ENCODE assay signal across 1 cellular context in the genomic region with DNA sequence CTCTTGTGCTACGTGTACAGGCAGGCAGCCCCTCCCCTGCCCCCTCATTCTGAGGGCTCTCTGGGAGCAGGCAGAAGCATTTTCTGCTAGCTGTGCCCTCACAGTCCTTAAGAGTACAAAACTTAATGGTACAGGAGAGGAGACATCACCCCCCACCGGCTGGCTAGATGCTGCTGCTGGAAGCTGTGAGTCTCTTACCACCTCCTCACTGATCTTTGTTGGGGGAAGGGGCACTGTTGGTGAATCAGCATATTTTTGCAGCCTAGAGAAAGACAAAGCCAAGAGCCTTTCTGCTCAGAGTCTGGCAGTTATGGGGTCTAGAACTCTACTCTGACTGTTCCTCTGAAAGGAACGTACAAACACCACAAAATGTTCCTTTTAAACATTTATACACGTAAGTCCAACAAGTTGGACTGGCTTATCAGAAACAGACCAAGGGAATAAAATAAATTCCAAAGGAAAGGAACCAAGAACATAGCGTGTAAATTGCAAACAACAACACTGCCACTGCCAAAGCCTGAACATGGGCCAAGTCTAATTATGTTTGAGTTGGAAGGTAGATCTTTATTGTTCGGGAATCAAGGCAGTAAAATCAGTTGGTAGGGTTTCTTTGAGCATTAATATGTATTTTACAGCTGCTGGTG.
TF ChIP-seq lines count a peak whose summit lies in the region.

No MANE protein-coding gene starts in this region.

TF ChIP-seq in GM23338, 12 proteins besides CTCF, POLR2A, EP300 and RAD21 (continued from another document):
- TF ChIP-seq, protein P1, sequence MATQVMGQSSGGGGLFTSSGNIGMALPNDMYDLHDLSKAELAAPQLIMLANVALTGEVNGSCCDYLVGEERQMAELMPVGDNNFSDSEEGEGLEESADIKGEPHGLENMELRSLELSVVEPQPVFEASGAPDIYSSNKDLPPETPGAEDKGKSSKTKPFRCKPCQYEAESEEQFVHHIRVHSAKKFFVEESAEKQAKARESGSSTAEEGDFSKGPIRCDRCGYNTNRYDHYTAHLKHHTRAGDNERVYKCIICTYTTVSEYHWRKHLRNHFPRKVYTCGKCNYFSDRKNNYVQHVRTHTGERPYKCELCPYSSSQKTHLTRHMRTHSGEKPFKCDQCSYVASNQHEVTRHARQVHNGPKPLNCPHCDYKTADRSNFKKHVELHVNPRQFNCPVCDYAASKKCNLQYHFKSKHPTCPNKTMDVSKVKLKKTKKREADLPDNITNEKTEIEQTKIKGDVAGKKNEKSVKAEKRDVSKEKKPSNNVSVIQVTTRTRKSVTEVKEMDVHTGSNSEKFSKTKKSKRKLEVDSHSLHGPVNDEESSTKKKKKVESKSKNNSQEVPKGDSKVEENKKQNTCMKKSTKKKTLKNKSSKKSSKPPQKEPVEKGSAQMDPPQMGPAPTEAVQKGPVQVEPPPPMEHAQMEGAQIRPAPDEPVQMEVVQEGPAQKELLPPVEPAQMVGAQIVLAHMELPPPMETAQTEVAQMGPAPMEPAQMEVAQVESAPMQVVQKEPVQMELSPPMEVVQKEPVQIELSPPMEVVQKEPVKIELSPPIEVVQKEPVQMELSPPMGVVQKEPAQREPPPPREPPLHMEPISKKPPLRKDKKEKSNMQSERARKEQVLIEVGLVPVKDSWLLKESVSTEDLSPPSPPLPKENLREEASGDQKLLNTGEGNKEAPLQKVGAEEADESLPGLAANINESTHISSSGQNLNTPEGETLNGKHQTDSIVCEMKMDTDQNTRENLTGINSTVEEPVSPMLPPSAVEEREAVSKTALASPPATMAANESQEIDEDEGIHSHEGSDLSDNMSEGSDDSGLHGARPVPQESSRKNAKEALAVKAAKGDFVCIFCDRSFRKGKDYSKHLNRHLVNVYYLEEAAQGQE (IDR thresholded peaks at IDR 0.05; ENCODE audit: unreplicated experiment) = no peak
- TF ChIP-seq POLR2AphosphoS5 (IDR thresholded peaks at IDR 0.05; ENCODE audit: low read depth) (no peak), NANOG (IDR thresholded peaks at IDR 0.05; ENCODE audit: borderline replicate concordance) (no peak), EZH2 (IDR thresholded peaks at IDR 0.05; ENCODE audit: low read depth, unreplicated experiment) (no peak), ZNF331 (CRISPR knock-in tag; IDR thresholded peaks at IDR 0.05; ENCODE audit: low read depth) (no peak), ZNF114 (CRISPR knock-in tag; IDR thresholded peaks at IDR 0.05) (no peak), EZH2phosphoT487 (IDR thresholded peaks at IDR 0.05; ENCODE audit: unreplicated experiment) (no peak), CREB1 (CRISPR knock-in tag; IDR thresholded peaks at IDR 0.05; ENCODE audit: low read depth) (no peak)
- TF ChIP-seq, protein P2, sequence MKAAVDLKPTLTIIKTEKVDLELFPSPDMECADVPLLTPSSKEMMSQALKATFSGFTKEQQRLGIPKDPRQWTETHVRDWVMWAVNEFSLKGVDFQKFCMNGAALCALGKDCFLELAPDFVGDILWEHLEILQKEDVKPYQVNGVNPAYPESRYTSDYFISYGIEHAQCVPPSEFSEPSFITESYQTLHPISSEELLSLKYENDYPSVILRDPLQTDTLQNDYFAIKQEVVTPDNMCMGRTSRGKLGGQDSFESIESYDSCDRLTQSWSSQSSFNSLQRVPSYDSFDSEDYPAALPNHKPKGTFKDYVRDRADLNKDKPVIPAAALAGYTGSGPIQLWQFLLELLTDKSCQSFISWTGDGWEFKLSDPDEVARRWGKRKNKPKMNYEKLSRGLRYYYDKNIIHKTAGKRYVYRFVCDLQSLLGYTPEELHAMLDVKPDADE (IDR thresholded peaks at IDR 0.05) = no peak
